14 cellular contexts compared by ENCODE assay signal in genomic region chr21:44982558-44983244, GRCh38. TPM values are rescaled to one million over a fixed set of nuclear protein-coding genes. Genes with fewer than 3 reads are reported as not detected.
DNase-seq lines count a peak whose midpoint lies in the region; ATAC-seq, FAIRE-seq and TF ChIP-seq lines count a peak whose summit lies in the region.
"Had no signal": no experiment of that assay in that cellular context is flagged by ENCODE, and none has a peak within 500 bp of the region (broad histone marks: within the 10 kb centered on the region; RNA-seq: fewer than 3 reads in every experiment).

No MANE protein-coding gene starts in this region.

- H3K36me3 Mint-ChIP-seq in GM23338 (ENCODE audit: low read depth) (no peaks in the 10 kb centered on the region), astrocyte (ENCODE audit: low read depth, unreplicated experiment) (peaks cover 5% of the 10 kb centered on the region)

- H3K4me1 Mint-ChIP-seq in GM23338 (no peaks in the 10 kb centered on the region; the same call in 2 of the 3 replicates), astrocyte (ENCODE audit: low read depth, unreplicated experiment) (peaks cover 4% of the 10 kb centered on the region)
- H3K4me1 Mint-ChIP-seq: stimulated activated memory B cell treated with anti-CD40 and anti-IgM and Interleukin-4, amounts not matched to agents 10 μg/mL and 1 μg/mL and 100 μg/mL, for 72 hours had no signal

- H3K4me1 ChIP-seq in GM23338 (ENCODE audit: insufficient read depth): no peaks in the 10 kb centered on the region
- H3K4me1 ChIP-seq in astrocyte (ENCODE audit: insufficient read depth, low read length): peaks cover 15% of the 10 kb centered on the region
- no peaks in the 10 kb centered on the region for H3K4me1 ChIP-seq in HAP-1

- H3F3A ChIP-seq in GM23338 (replicated peaks; ENCODE audit: low read depth): no peaks in the 10 kb centered on the region

- H3K4me3 ChIP-seq in GM23338 (no peak overlapping the region), astrocyte (ENCODE audit: insufficient read depth, low read depth, low read length) (no peak overlapping the region), HAP-1 (no peak overlapping the region), dorsolateral prefrontal cortex (no peak overlapping the region)
- H3K4me3 ChIP-seq: gastrocnemius medialis had no signal

- H3K9me3 Mint-ChIP-seq in GM23338: no peaks in the 10 kb centered on the region
- peaks cover 2% of the 10 kb centered on the region for H3K9me3 Mint-ChIP-seq in astrocyte (ENCODE audit: unreplicated experiment)
- H3K9me3 Mint-ChIP-seq: stimulated activated memory B cell treated with anti-CD40 and anti-IgM and Interleukin-4, amounts not matched to agents 10 μg/mL and 1 μg/mL and 100 μg/mL, for 72 hours had no signal

- no peak overlapping the region for H3K27ac Mint-ChIP-seq in GM23338
- peak overlapping the region; percentile 26 for H3K27ac Mint-ChIP-seq in astrocyte (ENCODE audit: unreplicated experiment)
- H3K27ac Mint-ChIP-seq: stimulated activated memory B cell treated with anti-CD40 and anti-IgM and Interleukin-4, amounts not matched to agents 10 μg/mL and 1 μg/mL and 100 μg/mL, for 72 hours had no signal

- H3K36me3 ChIP-seq in GM23338 (ENCODE audit: insufficient read depth) (no peaks in the 10 kb centered on the region), astrocyte (ENCODE audit: insufficient read depth, low read length) (no peaks in the 10 kb centered on the region), HAP-1 (replicated peaks) (no peaks in the 10 kb centered on the region)
- H3K36me3 ChIP-seq: gastrocnemius medialis had no signal

- H3K4me2 ChIP-seq in GM23338 (no peak overlapping the region), astrocyte (ENCODE audit: low read length) (peak overlapping the region; percentile 30)

- ATAC-seq in GM23338 (no peak), left ventricle myocardium superior (peak; percentile 54)
- ATAC-seq in stimulated activated naive CD8-positive, alpha-beta T cell treated with anti-CD3 and anti-CD28 coated beads, Interleukin-15, Interleukin-2, amounts not matched to agents 100 U/mL and 50 U/mL, for 24 hours: no peak
- ATAC-seq: gastrocnemius medialis; stimulated activated memory B cell treated with anti-CD40 and anti-IgM and Interleukin-4, amounts not matched to agents 10 μg/mL and 1 μg/mL and 100 μg/mL, for 72 hours had no signal

- DNase-seq in GM23338 (ENCODE audit: low spot score) (no peak), astrocyte (ENCODE audit: low read depth) (peak; percentile 60), left ventricle myocardium superior (peak; percentile 60), renal cortical epithelial cell (ENCODE audit: low read depth) (peak; percentile 18), HAP-1 (ENCODE audit: low spot score in 2 of 2) (no peak), dorsolateral prefrontal cortex (no peak), NCI-H187 treated with DMSO at 0.1 percent for 48 hours (lab: John Stamatoyannopoulos, UW) (no peak)
- no peak for DNase-seq in stimulated activated naive CD8-positive, alpha-beta T cell treated with anti-CD3 and anti-CD28 coated beads, Interleukin-15, Interleukin-2, amounts not matched to agents 100 U/mL and 50 U/mL, for 24 hours
- DNase-seq: gastrocnemius medialis, NCI-H1048, NCI-H82 had no signal

- H3K9me2 ChIP-seq in GM23338 (ENCODE audit: insufficient read depth): no peaks in the 10 kb centered on the region

- H3K4me3 Mint-ChIP-seq in GM23338 (no peak overlapping the region), astrocyte (ENCODE audit: unreplicated experiment) (no peak overlapping the region)
- H3K4me3 Mint-ChIP-seq: stimulated activated memory B cell treated with anti-CD40 and anti-IgM and Interleukin-4, amounts not matched to agents 10 μg/mL and 1 μg/mL and 100 μg/mL, for 72 hours had no signal

- TF ChIP-seq CTCF in GM23338 (conservative IDR thresholded peaks at IDR 0.05; ENCODE audit: low read depth in 2 of 2) (no peak), astrocyte (IDR thresholded peaks at IDR 0.05; ENCODE audit: insufficient read depth, low read depth, low read length) (no peak), dorsolateral prefrontal cortex (IDR thresholded peaks at IDR 0.05 in 54 of 56, conservative IDR thresholded peaks at IDR 0.05 in 2 of 56; ENCODE audit: low read depth in 1 of 56, partially characterized antibody in 56 of 56) (no peak)

- in situ Hi-C loops in HAP-1 (cut with MboI; ENCODE audit: low sequenced_read_pairs): no loop called here

- peak overlapping the region; percentile 42 for H3K9ac ChIP-seq in astrocyte (ENCODE audit: low read length)

- no peak for FAIRE-seq in astrocyte (lab: Jason Lieb, UNC)
- FAIRE-seq: GM12891 had no signal

- H3K27me3 Mint-ChIP-seq in GM23338 (ENCODE audit: insufficient read depth, low read depth, poor library complexity) (peaks cover 14% of the 10 kb centered on the region), astrocyte (ENCODE audit: low read depth, unreplicated experiment) (no peaks in the 10 kb centered on the region)
- H3K27me3 Mint-ChIP-seq: stimulated activated memory B cell treated with anti-CD40 and anti-IgM and Interleukin-4, amounts not matched to agents 10 μg/mL and 1 μg/mL and 100 μg/mL, for 72 hours had no signal

- H4K20me1 ChIP-seq in GM23338 (replicated peaks; ENCODE audit: insufficient read depth) (no peaks in the 10 kb centered on the region), astrocyte (ENCODE audit: insufficient read depth, low read length) (no peaks in the 10 kb centered on the region)

- H2AFZ ChIP-seq in GM23338 (no peak overlapping the region), astrocyte (ENCODE audit: low read depth, low read length) (no peak overlapping the region)

- H3K9me3 ChIP-seq in astrocyte (ENCODE audit: insufficient read depth, low read depth, low read length) (no peaks in the 10 kb centered on the region), HAP-1 (no peaks in the 10 kb centered on the region)
- H3K9me3 ChIP-seq: gastrocnemius medialis had no signal

- H3K27me3 ChIP-seq in GM23338 (ENCODE audit: insufficient read depth) (no peaks in the 10 kb centered on the region), astrocyte (ENCODE audit: insufficient read depth, low read length) (no peaks in the 10 kb centered on the region), HAP-1 (ENCODE audit: low read depth) (no peaks in the 10 kb centered on the region), dorsolateral prefrontal cortex (no peaks in the 10 kb centered on the region)
- H3K27me3 ChIP-seq: gastrocnemius medialis had no signal

- intact Hi-C loops in left ventricle myocardium superior (cut with micrococcal nuclease): no loop called here
- intact Hi-C loops in dorsolateral prefrontal cortex (cut with DNase I): no loop called here

- H3K27ac ChIP-seq in GM23338 (ENCODE audit: low read depth) (0 out of 2 replicates have a peak overlapping the region, but pooled peaks have one; percentile 66), astrocyte (ENCODE audit: low read depth, low read length) (peak overlapping the region; percentile 56), dorsolateral prefrontal cortex (no peak overlapping the region)
- H3K27ac ChIP-seq: gastrocnemius medialis, HL-60 had no signal

- no peaks in the 10 kb centered on the region for H3K79me2 ChIP-seq in GM23338 (replicated peaks; ENCODE audit: insufficient read depth)
- no peaks in the 10 kb centered on the region for H3K79me2 ChIP-seq in astrocyte (ENCODE audit: insufficient read depth, low read length)

TF ChIP-seq in GM23338, 12 proteins besides CTCF, POLR2A, EP300 and RAD21 (continues in another document):
- TF ChIP-seq ZNF114 (CRISPR knock-in tag; IDR thresholded peaks at IDR 0.05) (no peak), ETS1 (IDR thresholded peaks at IDR 0.05) (no peak), NANOG (IDR thresholded peaks at IDR 0.05; ENCODE audit: borderline replicate concordance) (no peak), STAT1 (IDR thresholded peaks at IDR 0.05; ENCODE audit: unreplicated experiment) (no peak), POLR2AphosphoS5 (IDR thresholded peaks at IDR 0.05; ENCODE audit: low read depth) (no peak)

RNA-seq across cellular contexts. Expression of gene SLX9, which starts 42.9 kb away (rescaled TPM):
- total RNA-seq in GM23338 (2014; rRNA removed; shearing (Covaris generic)): 36.3 and 41.5 TPM in 2 replicates
- 46.9 and 48.0 TPM in 2 replicates for polyA plus RNA-seq in GM23338 (2016; fragmentation: Nextera tagmentation; extraction: Ambion mirVana)
- total RNA-seq in astrocyte (26.0 and 38.8 TPM in 2 replicates), left ventricle myocardium superior (69.9 TPM), renal cortical epithelial cell (23.0 and 24.1 TPM in 2 replicates), dorsolateral prefrontal cortex (10 to 100 TPM; 13.4 to 35.4 (median 23.4) TPM)

Comparison
In these comparisons a context has a peak if more than half of its experiments do, and no peak if none do; other contexts are left out.
1. DNase-seq: peak in astrocyte (single experiment), left ventricle myocardium superior (single experiment) and renal cortical epithelial cell (single experiment); none in GM23338 (single experiment), HAP-1 (0 of 2), dorsolateral prefrontal cortex (0 of 10), stimulated activated naive CD8-positive, alpha-beta T cell treated with anti-CD3 and anti-CD28 coated beads, Interleukin-15, Interleukin-2, amounts not matched to agents 100 U/mL and 50 U/mL, for 24 hours (single experiment) and NCI-H187 treated with DMSO at 0.1 percent for 48 hours (single experiment).
2. H3K27ac ChIP-seq: peak in GM23338 (single experiment) and astrocyte (single experiment); none in dorsolateral prefrontal cortex (0 of 59).